Comparison of ENCODE assay signal across 22 cellular contexts in genomic region chr4:181148470-181148869, GRCh38.
A peak's percentile ranks its signal among the peaks of the same experiment; 100 is the strongest.
DNase-seq lines count a peak whose midpoint lies in the region; ATAC-seq, FAIRE-seq and TF ChIP-seq lines count a peak whose summit lies in the region.
"Had no signal": no experiment of that assay in that cellular context is flagged by ENCODE, and none has a peak within 500 bp of the region (broad histone marks: within the 10 kb centered on the region; RNA-seq: fewer than 3 reads in every experiment).

No MANE protein-coding gene starts in this region.

- H3K36me3 ChIP-seq in BE2C (no peaks in the 10 kb centered on the region), SJCRH30 (no peaks in the 10 kb centered on the region), astrocyte (ENCODE audit: insufficient read depth, low read length) (no peaks in the 10 kb centered on the region), neuronal stem cell (replicated peaks in 1 of 2; ENCODE audit: control insufficient read depth in 2 of 2, insufficient read depth in 2 of 2, low read length in 2 of 2) (no peaks in the 10 kb centered on the region), upper lobe of right lung (no peaks in the 10 kb centered on the region)
- H3K36me3 ChIP-seq: BLaER1 had no signal

- peaks cover 3% of the 10 kb centered on the region for H3K9me3 Mint-ChIP-seq in astrocyte (ENCODE audit: unreplicated experiment)
- peaks cover 0 to 1% of the 10 kb centered on the region in 2 donors for H3K9me3 Mint-ChIP-seq in effector memory CD8-positive, alpha-beta T cell
- H3K9me3 Mint-ChIP-seq: CD14-positive monocyte; CD4-positive, alpha-beta memory T cell had no signal

- H3K23ac ChIP-seq in neuronal stem cell (ENCODE audit: low read depth, low read length, poor library complexity): no peak overlapping the region

- intact Hi-C loops in upper lobe of right lung (cut with DNase I): loop anchor here (10.0 kb wide), 1 partner anchor 376 kb away; no protein-coding TSS in a partner anchor

- no peaks in the 10 kb centered on the region for H3K27me3 Mint-ChIP-seq in astrocyte (ENCODE audit: low read depth, unreplicated experiment)
- H3K27me3 Mint-ChIP-seq in effector memory CD8-positive, alpha-beta T cell: no peaks in the 10 kb centered on the region
- H3K27me3 Mint-ChIP-seq: CD4-positive, alpha-beta memory T cell had no signal

- no peaks in the 10 kb centered on the region for H3K79me1 ChIP-seq in neuronal stem cell (ENCODE audit: low read depth, low read length)

- H4K91ac ChIP-seq in neuronal stem cell (ENCODE audit: low read depth, low read length, poor library complexity): no peak overlapping the region

- no peak overlapping the region for H2BK15ac ChIP-seq in neuronal stem cell (ENCODE audit: low read length)

- H2AFZ ChIP-seq in astrocyte (ENCODE audit: low read depth, low read length) (peak overlapping the region; percentile 16), neuronal stem cell (ENCODE audit: low read length) (peak overlapping the region; percentile 42)

- H2BK120ac ChIP-seq in neuronal stem cell (ENCODE audit: low read depth, low read length): no peak overlapping the region

- H3K14ac ChIP-seq in neuronal stem cell (ENCODE audit: low read length): no peak overlapping the region

- TF ChIP-seq CTCF in BE2C (IDR thresholded peaks at IDR 0.05; ENCODE audit: low read depth, low read length) (no peak), astrocyte (IDR thresholded peaks at IDR 0.05; ENCODE audit: insufficient read depth, low read depth, low read length) (no peak), upper lobe of right lung (IDR thresholded peaks at IDR 0.05) (no peak)

- peak; percentile 39 for DNase-seq in BE2C
- peak; percentile 8 to 22 for DNase-seq in SJCRH30
- DNase-seq in astrocyte (ENCODE audit: low read depth): no peak
- DNase-seq in neuronal stem cell (ENCODE audit: low spot score): no peak
- DNase-seq in upper lobe of right lung: no peak
- DNase-seq in effector memory CD8-positive, alpha-beta T cell: no peak
- no peak for DNase-seq in dermis blood vessel endothelial cell
- DNase-seq: AML-193; CD4-positive, alpha-beta memory T cell; DMS153; DMS79; GF-D8; GOT3; H7; HFFc6 had no signal

- no peak overlapping the region for H2BK5ac ChIP-seq in neuronal stem cell (ENCODE audit: low read length)

- no peak overlapping the region for H3K4ac ChIP-seq in neuronal stem cell (ENCODE audit: low read length)

- H3K4me3 ChIP-seq in BE2C (ENCODE audit: low read depth, low read length): no peak overlapping the region
- H3K4me3 ChIP-seq in SJCRH30: no peak overlapping the region
- no peak overlapping the region for H3K4me3 ChIP-seq in astrocyte (ENCODE audit: insufficient read depth, low read depth, low read length)
- H3K4me3 ChIP-seq in neuronal stem cell (ENCODE audit: low read length in 2 of 2): no peak overlapping the region
- H3K4me3 ChIP-seq in upper lobe of right lung: no peak overlapping the region
- H3K4me3 ChIP-seq: A549, BLaER1 had no signal

- no peak for FAIRE-seq in astrocyte (lab: Jason Lieb, UNC)
- FAIRE-seq: A549 had no signal

- no peak for ATAC-seq in upper lobe of right lung
- no peak for ATAC-seq in activated CD4-positive, CD25-positive, alpha-beta regulatory T cell treated with anti-CD3 and anti-CD28 coated beads, Interleukin-2, amount 50 U/mL, for 24 hours
- no peak for ATAC-seq in effector memory CD8-positive, alpha-beta T cell (replicated peaks)
- ATAC-seq: A549, HCT116 had no signal

- H3K27ac ChIP-seq in SJCRH30 (no peak overlapping the region), astrocyte (ENCODE audit: low read depth, low read length) (no peak overlapping the region), neuronal stem cell (replicated peaks; ENCODE audit: low read length) (no peak overlapping the region), upper lobe of right lung (no peak overlapping the region)
- H3K27ac ChIP-seq: 22Rv1, A549, BLaER1, HL-60 had no signal

- H4K8ac ChIP-seq in neuronal stem cell (ENCODE audit: low read depth, low read length): no peak overlapping the region

- H3K27ac Mint-ChIP-seq in astrocyte (ENCODE audit: unreplicated experiment): no peak overlapping the region
- no peak overlapping the region for H3K27ac Mint-ChIP-seq in effector memory CD8-positive, alpha-beta T cell
- H3K27ac Mint-ChIP-seq: CD14-positive monocyte; CD4-positive, alpha-beta memory T cell; HFFc6 had no signal

- H3K9me3 ChIP-seq in BE2C (no peaks in the 10 kb centered on the region; the same call in none of the 2 replicates), SJCRH30 (replicated peaks) (no peaks in the 10 kb centered on the region), astrocyte (ENCODE audit: insufficient read depth, low read depth, low read length) (no peaks in the 10 kb centered on the region), neuronal stem cell (replicated peaks in 1 of 2; ENCODE audit: control insufficient read depth in 2 of 2, insufficient read depth in 1 of 2, low read depth in 1 of 2, low read length in 2 of 2) (peaks cover 0 to 8% of the 10 kb centered on the region in 2 donors), upper lobe of right lung (no peaks in the 10 kb centered on the region)
- H3K9me3 ChIP-seq: A549, BLaER1 had no signal

- no peaks in the 10 kb centered on the region for H3K27me3 ChIP-seq in BE2C
- H3K27me3 ChIP-seq in SJCRH30: no peaks in the 10 kb centered on the region
- no peaks in the 10 kb centered on the region for H3K27me3 ChIP-seq in astrocyte (ENCODE audit: insufficient read depth, low read length)
- H3K27me3 ChIP-seq in neuronal stem cell (ENCODE audit: control insufficient read depth in 3 of 3, insufficient read depth in 3 of 3, low read depth in 1 of 3, low read length in 3 of 3): no peaks in the 10 kb centered on the region
- no peaks in the 10 kb centered on the region for H3K27me3 ChIP-seq in upper lobe of right lung
- H3K27me3 ChIP-seq: BLaER1 had no signal

- no peak overlapping the region for H3K9ac ChIP-seq in astrocyte (ENCODE audit: low read length)
- no peak overlapping the region for H3K9ac ChIP-seq in neuronal stem cell (ENCODE audit: low read depth, low read length, poor library complexity)
- H3K9ac ChIP-seq: BLaER1 had no signal

- no peaks in the 10 kb centered on the region for H3K4me1 Mint-ChIP-seq in astrocyte (ENCODE audit: low read depth, unreplicated experiment)
- H3K4me1 Mint-ChIP-seq in effector memory CD8-positive, alpha-beta T cell (ENCODE audit: low read depth in 2 of 2): no peaks in the 10 kb centered on the region
- H3K4me1 Mint-ChIP-seq: CD14-positive monocyte; CD4-positive, alpha-beta memory T cell had no signal

- H3K4me2 ChIP-seq in astrocyte (ENCODE audit: low read length) (no peak overlapping the region), neuronal stem cell (ENCODE audit: insufficient read depth, low read length, poor library complexity, severe bottlenecking) (no peak overlapping the region)
- H3K4me2 ChIP-seq: A549, BLaER1 had no signal

- no peaks in the 10 kb centered on the region for H3K36me3 Mint-ChIP-seq in astrocyte (ENCODE audit: low read depth, unreplicated experiment)
- no peaks in the 10 kb centered on the region for H3K36me3 Mint-ChIP-seq in effector memory CD8-positive, alpha-beta T cell (ENCODE audit: insufficient read depth)
- H3K36me3 Mint-ChIP-seq: CD14-positive monocyte; CD4-positive, alpha-beta memory T cell had no signal

- H3K79me2 ChIP-seq in astrocyte (ENCODE audit: insufficient read depth, low read length): no peaks in the 10 kb centered on the region

- no peaks in the 10 kb centered on the region for H4K20me1 ChIP-seq in astrocyte (ENCODE audit: insufficient read depth, low read length)
- H4K20me1 ChIP-seq: BLaER1 had no signal

- H3K4me3 Mint-ChIP-seq in astrocyte (ENCODE audit: unreplicated experiment): no peak overlapping the region
- H3K4me3 Mint-ChIP-seq in effector memory CD8-positive, alpha-beta T cell: no peak overlapping the region
- H3K4me3 Mint-ChIP-seq: CD14-positive monocyte; CD4-positive, alpha-beta memory T cell; HFFc6 had no signal

- H3K4me1 ChIP-seq in BE2C (peaks cover 15% of the 10 kb centered on the region), SJCRH30 (no peaks in the 10 kb centered on the region), astrocyte (ENCODE audit: insufficient read depth, low read length) (peaks cover 5% of the 10 kb centered on the region), neuronal stem cell (ENCODE audit: control insufficient read depth in 2 of 2, insufficient read depth in 1 of 2, low read depth in 1 of 2, low read length in 2 of 2) (peaks cover 0 to 4% of the 10 kb centered on the region in 2 donors), upper lobe of right lung (no peaks in the 10 kb centered on the region)
- H3K4me1 ChIP-seq: A549, BLaER1 had no signal

- WGBS in neuronal stem cell (ENCODE audit: extremely low coverage in 2 of 2, insufficient read length in 2 of 2, insufficient replicate concordance in 1 of 2), 2 donors: no CpG with 5 or more reads among the region's 5 CpGs

- no peak overlapping the region for H2BK12ac ChIP-seq in neuronal stem cell (ENCODE audit: low read length)

- H3K18ac ChIP-seq in neuronal stem cell (ENCODE audit: low read length): no peak overlapping the region

- H2AK5ac ChIP-seq in neuronal stem cell (ENCODE audit: low read depth, low read length): no peak overlapping the region

Comparison
In these comparisons a context has a peak if more than half of its experiments do, and no peak if none do; other contexts are left out.
1. DNase-seq: peak in BE2C (single experiment) and SJCRH30 (2 of 2); none in astrocyte (single experiment), neuronal stem cell (single experiment), upper lobe of right lung (single experiment), effector memory CD8-positive, alpha-beta T cell (0 of 3) and dermis blood vessel endothelial cell (single experiment).